18 cellular contexts compared by ENCODE assay signal in genomic region chr2:172510083-172510482, GRCh38. TPM values are rescaled to one million over a fixed set of nuclear protein-coding genes. Genes with fewer than 3 reads are reported as not detected.
A peak's percentile ranks its signal among the peaks of the same experiment; 100 is the strongest.
DNase-seq lines count a peak whose midpoint lies in the region; ATAC-seq and TF ChIP-seq lines count a peak whose summit lies in the region.
"Had no signal": no experiment of that assay in that cellular context is flagged by ENCODE, and none has a peak within 500 bp of the region (broad histone marks: within the 10 kb centered on the region; RNA-seq: fewer than 3 reads in every experiment).

No MANE protein-coding gene starts in this region.

- no peak for DNase-seq in CD4-positive, CD25-positive, alpha-beta regulatory T cell
- DNase-seq in HL-60 (ENCODE audit: low read depth in 1 of 2, low spot score in 1 of 2) (peak in 1 of 2 experiments; percentile 22), OCI-M1 (lab: John Stamatoyannopoulos, UW) (peak; percentile 23), memory B cell (ENCODE audit: low spot score in 2 of 2) (no peak), 8988T (no peak), AG08396 (ENCODE audit: low spot score) (no peak)
- DNase-seq: activated CD4-positive, alpha-beta T cell treated with anti-CD3 and anti-CD28 coated beads, Interleukin-2, amount 50 U/mL, for 48 hours; DMS79; kidney glomerular epithelial cell; NCI-H2029 treated with DMSO at 0.1 percent for 48 hours; NCI-H510A; PC-3 had no signal

- H3K36me3 ChIP-seq in CD4-positive, CD25-positive, alpha-beta regulatory T cell (ENCODE audit: control insufficient read depth, insufficient read depth, low read length), result peaks cover 23% of the 10 kb centered on the region

- H3K4me3 Mint-ChIP-seq in CD4-positive, CD25-positive, alpha-beta regulatory T cell, result peak overlapping the region in 3 of 4 donors; percentile 22 to 52 (median 26)
- H3K4me3 Mint-ChIP-seq in memory B cell, result peak overlapping the region; percentile 72
- H3K4me3 Mint-ChIP-seq: activated T-helper 17 cell treated with anti-CD3 and anti-CD28 coated beads, Interleukin-2, amount 50 U/mL, for 72 hours; neural progenitor cell; type B pancreatic cell had no signal

- peak overlapping the region; percentile 8 to 58 (median 39) for H3K27ac Mint-ChIP-seq in CD4-positive, CD25-positive, alpha-beta regulatory T cell
- H3K27ac Mint-ChIP-seq in memory B cell, result peak overlapping the region; percentile 86
- H3K27ac Mint-ChIP-seq: activated T-helper 17 cell treated with anti-CD3 and anti-CD28 coated beads, Interleukin-2, amount 50 U/mL, for 72 hours; neural progenitor cell; type B pancreatic cell had no signal

- H3K4me1 ChIP-seq in CD4-positive, CD25-positive, alpha-beta regulatory T cell (ENCODE audit: control insufficient read depth, insufficient read depth, low read length, poor library complexity, severe bottlenecking), result no peaks in the 10 kb centered on the region
- H3K4me1 ChIP-seq: neural progenitor cell had no signal

- H3K27ac ChIP-seq in CD4-positive, CD25-positive, alpha-beta regulatory T cell (ENCODE audit: insufficient read depth, low read length, poor library complexity, severe bottlenecking), result peak overlapping the region; percentile 53
- H3K27ac ChIP-seq in HL-60 (replicated peaks), result peak overlapping the region; percentile 50
- H3K27ac ChIP-seq: C4-2B, neural progenitor cell had no signal

- peaks cover 49% of the 10 kb centered on the region for H3K36me3 Mint-ChIP-seq in CD4-positive, CD25-positive, alpha-beta regulatory T cell
- peaks cover 6% of the 10 kb centered on the region for H3K36me3 Mint-ChIP-seq in memory B cell
- H3K36me3 Mint-ChIP-seq: type B pancreatic cell had no signal

- H3K4me1 Mint-ChIP-seq in CD4-positive, CD25-positive, alpha-beta regulatory T cell, result peaks cover 6 to 36% (median 28%) of the 10 kb centered on the region in 4 donors
- H3K4me1 Mint-ChIP-seq in memory B cell, result peaks cover 40% of the 10 kb centered on the region
- H3K4me1 Mint-ChIP-seq: neural progenitor cell had no signal

- H3K27me3 Mint-ChIP-seq in CD4-positive, CD25-positive, alpha-beta regulatory T cell, result no peaks in the 10 kb centered on the region
- H3K27me3 Mint-ChIP-seq in memory B cell, result no peaks in the 10 kb centered on the region
- H3K27me3 Mint-ChIP-seq: activated T-helper 17 cell treated with anti-CD3 and anti-CD28 coated beads, Interleukin-2, amount 50 U/mL, for 72 hours; type B pancreatic cell had no signal

- peaks cover 19 to 21% of the 10 kb centered on the region in 2 experiments for H3K9me3 ChIP-seq in CD4-positive, CD25-positive, alpha-beta regulatory T cell (ENCODE audit: control insufficient read depth in 2 of 2, low read length in 2 of 2)

- peaks cover 0 to 28% (median 6%) of the 10 kb centered on the region in 7 donors for H3K9me3 Mint-ChIP-seq in CD4-positive, CD25-positive, alpha-beta regulatory T cell
- H3K9me3 Mint-ChIP-seq in memory B cell, result no peaks in the 10 kb centered on the region

- no peaks in the 10 kb centered on the region for H3K27me3 ChIP-seq in CD4-positive, CD25-positive, alpha-beta regulatory T cell (ENCODE audit: control insufficient read depth, insufficient read depth, low read length)
- H3K27me3 ChIP-seq in HL-60 (ENCODE audit: insufficient read depth, poor library complexity, severe bottlenecking), result no peaks in the 10 kb centered on the region
- H3K27me3 ChIP-seq: neural progenitor cell had no signal

- no peak for TF ChIP-seq CTCF in HL-60 (IDR thresholded peaks at IDR 0.05; ENCODE audit: insufficient read depth, low read length)

- H3K4me3 ChIP-seq in CD4-positive, CD25-positive, alpha-beta regulatory T cell (ENCODE audit: low read depth, low read length), result no peak overlapping the region
- no peak overlapping the region for H3K4me3 ChIP-seq in HL-60 (replicated peaks; ENCODE audit: insufficient read depth, low read length)
- H3K4me3 ChIP-seq: neural progenitor cell had no signal

- no peak for ATAC-seq in CD4-positive, CD25-positive, alpha-beta regulatory T cell (ENCODE audit: low read depth in 2 of 2)
- ATAC-seq in memory B cell (ENCODE audit: low read depth), result peak; percentile 67
- no peak for ATAC-seq in GM18907 (IDR thresholded peaks at IDR 0.05; ENCODE audit: unreplicated experiment)
- ATAC-seq: activated T-helper 17 cell treated with anti-CD3 and anti-CD28 coated beads, Interleukin-2, amount 50 U/mL, for 72 hours; HCT116; PC-3 had no signal

RNA-seq across cellular contexts. Expression of gene PDK1, which starts 45.8 kb away (rescaled TPM):
- 53.0 TPM for total RNA-seq in CD4-positive, CD25-positive, alpha-beta regulatory T cell
- polyA plus RNA-seq in CD4-positive, CD25-positive, alpha-beta regulatory T cell, result 10 to 100 TPM; 41.0 to 58.5 (median 54.7) TPM
